In genomic region chr17:78958556-78959191, GRCh38 we compare ENCODE assay signal across 12 cellular contexts. TPM values are rescaled to one million over a fixed set of nuclear protein-coding genes. Genes with fewer than 3 reads are reported as not detected.
DNase-seq lines count a peak whose midpoint lies in the region; ATAC-seq and TF ChIP-seq lines count a peak whose summit lies in the region.
"Had no signal": no experiment of that assay in that cellular context is flagged by ENCODE, and none has a peak within 500 bp of the region (broad histone marks: within the 10 kb centered on the region; RNA-seq: fewer than 3 reads in every experiment).

No MANE protein-coding gene starts in this region.

- H3K27me3 ChIP-seq in Peyer's patch: no peaks in the 10 kb centered on the region
- no peaks in the 10 kb centered on the region for H3K27me3 ChIP-seq in parathyroid adenoma (ENCODE audit: control insufficient read depth, insufficient read depth, low read length)
- H3K27me3 ChIP-seq: neutrophil had no signal

- peak overlapping the region; percentile 25 for H2AFZ ChIP-seq in parathyroid adenoma

- no peaks in the 10 kb centered on the region for H3K79me2 ChIP-seq in parathyroid adenoma

- DNase-seq in ELF-1 (ENCODE audit: low read depth, low spot score): peak; percentile 64
- DNase-seq in Peyer's patch: peak in 2 of 3 donors; percentile 72 to 77
- DNase-seq in DMS53 (lab: John Stamatoyannopoulos, UW): no peak
- DNase-seq: NCI-H1048 had no signal

- ATAC-seq in esophagus mucosa (peak; percentile 48), HG02938 (IDR thresholded peaks at IDR 0.05; ENCODE audit: unreplicated experiment) (no peak), HG03045 (IDR thresholded peaks at IDR 0.05; ENCODE audit: unreplicated experiment) (no peak), HG02588 (IDR thresholded peaks at IDR 0.05; ENCODE audit: unreplicated experiment) (no peak)

- H3K9me3 ChIP-seq in Peyer's patch: no peaks in the 10 kb centered on the region
- no peaks in the 10 kb centered on the region for H3K9me3 ChIP-seq in parathyroid adenoma (ENCODE audit: control insufficient read depth, low read length)
- H3K9me3 ChIP-seq: neutrophil had no signal

- TF ChIP-seq POLR2A in Peyer's patch (IDR thresholded peaks at IDR 0.05): peak in 1 of 2 donors; percentile 30

- H3K4me2 ChIP-seq in parathyroid adenoma (ENCODE audit: low read length): no peak overlapping the region

- TF ChIP-seq CTCF in Peyer's patch (IDR thresholded peaks at IDR 0.05) (no peak), parathyroid adenoma (IDR thresholded peaks at IDR 0.05) (no peak)

- H3K36me3 ChIP-seq in Peyer's patch: no peaks in the 10 kb centered on the region
- no peaks in the 10 kb centered on the region for H3K36me3 ChIP-seq in parathyroid adenoma (ENCODE audit: control insufficient read depth, insufficient read depth, low read length)
- H3K36me3 ChIP-seq: neutrophil had no signal

- H3K27ac ChIP-seq in Peyer's patch: peak overlapping the region in 1 of 4 donors; percentile 26
- no peak overlapping the region for H3K27ac ChIP-seq in parathyroid adenoma
- H3K27ac ChIP-seq: neutrophil, skin epidermis had no signal

- H3K9ac ChIP-seq in parathyroid adenoma: no peak overlapping the region

- H3K4me1 ChIP-seq in Peyer's patch (peaks cover 0 to 14% (median 3%) of the 10 kb centered on the region in 4 donors), parathyroid adenoma (no peaks in the 10 kb centered on the region)

- H3K4me3 ChIP-seq in Peyer's patch: no peak overlapping the region
- no peak overlapping the region for H3K4me3 ChIP-seq in parathyroid adenoma (ENCODE audit: low read depth, low read length)
- H3K4me3 ChIP-seq: skin epidermis had no signal

RNA-seq across cellular contexts. Expression of gene LGALS3BP, which starts 21.0 kb away (rescaled TPM):
- 1,000 to 10,000 TPM in 3 of 4 donors, 100 to 1,000 TPM in 1; 202 to 2,181 (median 1,427) TPM for total RNA-seq in Peyer's patch
- 193 TPM for total RNA-seq in esophagus mucosa

RNA-seq across cellular contexts. Expression of gene TIMP2, which starts 33.5 kb away (rescaled TPM):
- total RNA-seq in Peyer's patch (10 to 100 TPM; 27.2 to 73.2 (median 45.0) TPM), esophagus mucosa (16.1 TPM)

RNA-seq across cellular contexts. Expression of gene CANT1, which starts 50.9 kb away (rescaled TPM):
- total RNA-seq in Peyer's patch (100 to 1,000 TPM in 1 of 4 donors, 10 to 100 TPM in 3; 56.9 to 125 (median 80.0) TPM), esophagus mucosa (55.5 TPM)

RNA-seq across cellular contexts. Expression of gene CEP295NL, which starts 55.7 kb away (rescaled TPM):
- 10 to 100 TPM in 2 of 4 donors, 1 to 10 TPM in 2; 1.1 to 45.4 (median 9.1) TPM for total RNA-seq in Peyer's patch
- total RNA-seq in esophagus mucosa: 1.7 TPM
- total RNA-seq: activated CD8-positive, alpha-beta memory T cell treated with anti-CD3 and anti-CD28 coated beads for 36 hours had no signal
